1 cellular context compared by ENCODE assay signal in genomic region chr16:84484579-84485254, GRCh38.
TF ChIP-seq lines count a peak whose summit lies in the region.

No MANE protein-coding gene starts in this region.

TF ChIP-seq in IMR-90, 13 proteins besides CTCF, POLR2A, EP300 and RAD21 (continued from another document):
- TF ChIP-seq ELK1 (IDR thresholded peaks at IDR 0.05; ENCODE audit: borderline replicate concordance, low read depth, low read length): no peak
